9 cellular contexts compared by ENCODE assay signal in the genomic region with DNA sequence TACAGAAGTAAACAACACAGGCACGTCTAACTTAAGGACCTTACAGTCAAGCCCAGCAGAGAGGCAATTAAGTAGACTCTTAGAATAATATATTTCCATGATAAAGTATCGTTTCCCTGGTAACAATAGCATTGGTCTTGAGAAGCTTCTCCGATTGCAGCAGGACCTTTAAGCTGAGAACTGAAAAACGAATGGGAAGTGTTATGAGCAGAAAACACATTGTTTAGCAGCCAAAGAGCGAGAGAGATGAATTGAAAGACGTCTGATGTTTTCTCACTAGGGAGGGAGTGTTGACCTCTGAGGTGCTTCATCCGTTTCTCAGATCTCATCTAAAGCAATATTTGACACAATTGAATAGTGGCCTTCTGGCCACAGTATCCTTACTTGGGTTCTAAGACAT. TPM values are rescaled to one million over a fixed set of nuclear protein-coding genes. Genes with fewer than 3 reads are reported as not detected.
DNase-seq lines count a peak whose midpoint lies in the region; ATAC-seq, FAIRE-seq and TF ChIP-seq lines count a peak whose summit lies in the region.
"Had no signal": no experiment of that assay in that cellular context is flagged by ENCODE, and none has a peak within 500 bp of the region (broad histone marks: within the 10 kb centered on the region; RNA-seq: fewer than 3 reads in every experiment).

No MANE protein-coding gene starts in this region.

- peaks cover 49% of the 10 kb centered on the region for H3K79me2 ChIP-seq in GM12878 (ENCODE audit: control insufficient read depth, insufficient read depth, low read length)

- H3K27ac ChIP-seq in heart right ventricle, result peak overlapping the region in 4 of 10 donors; percentile 95 to 99 (median 97)
- H3K27ac ChIP-seq in GM12878 (ENCODE audit: control insufficient read depth, insufficient read depth), result peak overlapping the region; percentile 95
- H3K27ac ChIP-seq in uterus, result no peak overlapping the region

- H3K4me3 ChIP-seq in heart right ventricle (peak overlapping the region; percentile 57 to 91 (median 76)), GM12878 (peak overlapping the region; percentile 67), uterus (peak overlapping the region; percentile 65 to 89)

- peaks cover 5% of the 10 kb centered on the region for H3K36me3 Mint-ChIP-seq in memory B cell

- no peaks in the 10 kb centered on the region for H3K27me3 Mint-ChIP-seq in memory B cell

- peak overlapping the region; percentile 100 for H3K4me3 Mint-ChIP-seq in memory B cell

- peak overlapping the region; percentile 99 for H3K27ac Mint-ChIP-seq in memory B cell

- H3K9me3 Mint-ChIP-seq in memory B cell, result no peaks in the 10 kb centered on the region

- intact Hi-C loops in heart right ventricle (cut with DNase I), result loop anchor here in 7 of 10 donors (5.0 kb wide), 4 partner anchors 120 to 135 kb away; partner anchors contain the start of gene TOMM6 (in 3 of the 7)
- intact Hi-C loops in left ventricle myocardium superior (cut with micrococcal nuclease), result loop anchor here (5.0 kb wide), 1 partner anchor 130 kb away; no protein-coding TSS in a partner anchor
- intact Hi-C loops in GM12878 (cut with micrococcal nuclease; ENCODE audit: unreplicated experiment), result loop anchor here (5.0 kb wide), 2 partner anchors 75 to 135 kb away; partner anchors contain the start of gene TOMM6
- intact Hi-C loops in uterus (cut with DNase I; ENCODE audit: low total_unique reads), result loop anchor here (10.0 kb wide), 1 partner anchor 137 kb away; the partner anchor contains the start of genes PRICKLE4 and TOMM6
- intact Hi-C loops in sciatic nerve (cut with DNase I), result no loop called here

- no peak overlapping the region for H2AFZ ChIP-seq in GM12878 (ENCODE audit: control insufficient read depth, low read depth, low read length)

- ATAC-seq in heart right ventricle (no peak), left ventricle myocardium superior (no peak), GM12878 (no peak), memory B cell (ENCODE audit: low read depth) (no peak), HG02973 (IDR thresholded peaks at IDR 0.05; ENCODE audit: unreplicated experiment) (no peak), sciatic nerve (no peak), HG03469 (IDR thresholded peaks at IDR 0.05; ENCODE audit: unreplicated experiment) (no peak)

- no peaks in the 10 kb centered on the region for H4K20me1 ChIP-seq in GM12878 (ENCODE audit: control insufficient read depth, insufficient read depth)

- TF ChIP-seq EP300 in GM12878 (IDR thresholded peaks at IDR 0.05; ENCODE audit: borderline replicate concordance in 1 of 2, control insufficient read depth in 1 of 2, low read depth in 2 of 2, low read length in 2 of 2), result no peak

- H3K36me3 ChIP-seq in heart right ventricle, result peaks cover 0 to 23% (median 0%) of the 10 kb centered on the region in 9 donors
- peaks cover 0 to 2% of the 10 kb centered on the region in 2 experiments; a peak in 1 of 4 replicates for H3K36me3 ChIP-seq in GM12878 (ENCODE audit: control insufficient read depth in 2 of 2, insufficient read depth in 2 of 2, low read length in 1 of 2)
- no peaks in the 10 kb centered on the region for H3K36me3 ChIP-seq in uterus

- no peaks in the 10 kb centered on the region for H3K9me3 ChIP-seq in heart right ventricle
- H3K9me3 ChIP-seq in GM12878 (replicated peaks; ENCODE audit: control insufficient read depth, insufficient read depth, low read length), result no peaks in the 10 kb centered on the region
- H3K9me3 ChIP-seq in uterus, result no peaks in the 10 kb centered on the region

- peaks cover 36% of the 10 kb centered on the region for H3K4me1 Mint-ChIP-seq in memory B cell

- H3K9ac ChIP-seq in GM12878 (ENCODE audit: control insufficient read depth, insufficient read depth, low read length), result peak overlapping the region; percentile 83

- 7 to 8% methylated on average over 7 of the region's 7 CpGs for WGBS in heart right ventricle, 2 donors
- 0% methylated on average over 7 of the region's 7 CpGs for WGBS in GM12878 (ENCODE audit: insufficient coverage, insufficient replicate concordance, low lambda C conversion rate, missing lambda C conversion rate)

- H3K4me2 ChIP-seq in GM12878 (ENCODE audit: control insufficient read depth, insufficient read depth), result peak overlapping the region; percentile 78

- TF ChIP-seq RAD21 in GM12878 (IDR thresholded peaks at IDR 0.05; ENCODE audit: insufficient read depth, low read depth, low read length), result no peak

- H3K4me1 ChIP-seq in heart right ventricle (peaks cover 0 to 47% (median 33%) of the 10 kb centered on the region in 9 donors), GM12878 (ENCODE audit: control insufficient read depth, insufficient read depth, low read length) (peaks cover 4% of the 10 kb centered on the region; the same call in 1 of the 2 replicates), uterus (peaks cover 2 to 7% of the 10 kb centered on the region in 2 donors)

- peak; percentile 23 for FAIRE-seq in GM12878 (lab: Jason Lieb, UNC)

- DNase-seq in heart right ventricle (no peak), left ventricle myocardium superior (no peak), GM12878 (ENCODE audit: low read depth, low spot score) (no peak), memory B cell (ENCODE audit: low spot score in 2 of 2) (no peak), uterus (no peak), sciatic nerve (ENCODE audit: low spot score) (no peak)
- DNase-seq: nucleus accumbens had no signal

- RAD21 ChIA-PET in GM12878 (lab: Charles Lee; ENCODE audit: unreplicated experiment), result interaction anchor here (1.4 to 2.8 kb wide), 7 partner anchors 14 to 135 kb away, joined by 7 to 23 read pairs (median 16); partner anchors contain the start of genes TAF8 and TOMM6

- no TSS peak for BruUV-seq in GM12878 (replicated peaks; lab: Mats Ljungman, UMichigan)

- CTCF ChIA-PET in GM12878 (lab: Yijun Ruan, JAX), result interaction anchor here (0.6 to 8.3 kb wide), 14 partner anchors 14 to 642 kb away, joined by 3 to 137 read pairs (median 5); partner anchors contain the start of genes CCND3, MRPS10, TAF8 and TOMM6

- POLR2A ChIA-PET in GM12878 (lab: Charles Lee), result interaction anchor here (0.5 to 2.5 kb wide), 7 partner anchors 9 to 136 kb away, joined by 3 to 9 read pairs (median 3); no protein-coding TSS in a partner anchor

- in situ Hi-C loops in GM12878 (cut with MboI), result no loop called here

- TF ChIP-seq CTCF in heart right ventricle (IDR thresholded peaks at IDR 0.05) (no peak), GM12878 (IDR thresholded peaks at IDR 0.05 in 2 of 3, conservative IDR thresholded peaks at IDR 0.05 in 1 of 3; ENCODE audit: control insufficient read depth in 2 of 3, extremely low read depth in 1 of 3, insufficient read depth in 1 of 3, low read depth in 3 of 3, low read length in 3 of 3) (no peak), uterus (IDR thresholded peaks at IDR 0.05) (no peak)

- SMC1A ChIA-PET in GM12878 (lab: Charles Lee; ENCODE audit: uncharacterized antibody, unreplicated experiment), result interaction anchor here (1.0 to 2.7 kb wide), 7 partner anchors 8 to 144 kb away, joined by 3 to 23 read pairs (median 5); no protein-coding TSS in a partner anchor

- no peak for TF ChIP-seq POLR2A in GM12878 (IDR thresholded peaks at IDR 0.05; ENCODE audit: low read depth, low read length)
- no peak for TF ChIP-seq POLR2A in uterus (IDR thresholded peaks at IDR 0.05)

- H3K27me3 ChIP-seq in heart right ventricle, result no peaks in the 10 kb centered on the region
- no peaks in the 10 kb centered on the region for H3K27me3 ChIP-seq in GM12878 (replicated peaks in 1 of 2; ENCODE audit: control insufficient read depth in 2 of 2, insufficient read depth in 2 of 2, low read length in 1 of 2)
- H3K27me3 ChIP-seq in uterus, result no peaks in the 10 kb centered on the region

RNA-seq across cellular contexts. Expression of gene BYSL, which starts 0.9 kb away (rescaled TPM):
- total RNA-seq in heart right ventricle (10 to 100 TPM in 3 of 10 donors, 1 to 10 TPM in 7; 7.5 to 14.6 (median 9.9) TPM), left ventricle myocardium superior (8.4 TPM), GM12878 (2014; rRNA removed) (15.6 and 17.8 TPM in 2 replicates), GM12878 (2014; rRNA removed; fragmentation: Illumina TruSeq; extraction: Trizol) (19.0 and 21.2 TPM in 2 replicates), GM12878 (2021) (43.8 and 48.6 TPM in 2 replicates), uterus (10 to 100 TPM in 3 of 4 donors, under 1 TPM in 1; 0.51 to 20.5 (median 18.0) TPM), sciatic nerve (16.0 TPM)
- polyA plus RNA-seq in heart right ventricle (10 to 100 TPM in 1 of 2 donors, 1 to 10 TPM in 1; 4.3 to 20.0 TPM), GM12878 (2011; rRNA removed) (19.2 and 34.5 TPM in 2 replicates), GM12878 (2014; fragmentation: Illumina TruSeq; extraction: Trizol) (24.7 and 31.4 TPM in 2 replicates), GM12878 (2014; fragmentation: Nextera tagmentation; extraction: Ambion mirVana) (10 to 100 TPM; 12.6 to 28.4 TPM), GM12878 (2014; rRNA removed) (48.5 and 56.4 TPM in 2 replicates), GM12878 (2016; fragmentation: Nextera tagmentation; extraction: Ambion mirVana) (10 to 100 TPM; 39.7 to 51.1 TPM)
- total RNA-seq in GM12878 (2013; cell fraction: nucleolus; rRNA removed), result 15.8 and 20.0 TPM in 2 replicates
- polyA plus RNA-seq in GM12878 (2011; ENCODE audit: low read depth), result 12.9 TPM
- polyA plus RNA-seq in GM12878 (2011; cell fraction: cytosol; rRNA removed), result 38.9 and 50.1 TPM in 2 replicates
- 38.7 and 52.2 TPM in 2 replicates for polyA plus RNA-seq in GM12878 (2011; cell fraction: nucleus; rRNA removed)
- 17.3 and 20.9 TPM in 2 replicates for polyA plus RNA-seq in GM12878 (2012)
- polyA minus RNA-seq in GM12878 (2011; rRNA and poly(A)+ RNA removed), result 26.6 and 27.9 TPM in 2 replicates
- 15.0 and 15.9 TPM in 2 replicates for polyA minus RNA-seq in GM12878 (2011; cell fraction: cytosol; rRNA and poly(A)+ RNA removed)
- polyA minus RNA-seq in GM12878 (2011; cell fraction: nucleus; rRNA and poly(A)+ RNA removed), result 9.7 and 21.3 TPM in 2 replicates

RNA-seq across cellular contexts. Expression of gene MED20, which starts 1.2 kb away (rescaled TPM):
- total RNA-seq in heart right ventricle, result 10 to 100 TPM; 12.6 to 21.5 (median 17.3) TPM
- polyA plus RNA-seq in heart right ventricle, result 10 to 100 TPM; 11.0 to 11.1 TPM
- total RNA-seq in left ventricle myocardium superior, result 18.7 TPM
- total RNA-seq in GM12878 (2013; cell fraction: nucleolus; rRNA removed), result 28.8 and 30.3 TPM in 2 replicates
- total RNA-seq in GM12878 (2014; rRNA removed), result 13.4 and 14.4 TPM in 2 replicates
- total RNA-seq in GM12878 (2014; rRNA removed; fragmentation: Illumina TruSeq; extraction: Trizol), result 14.2 and 15.3 TPM in 2 replicates
- total RNA-seq in GM12878 (2021), result 16.6 and 17.2 TPM in 2 replicates
- 7.0 TPM for polyA plus RNA-seq in GM12878 (2011; ENCODE audit: low read depth)
- 24.8 TPM in 2 replicates for polyA plus RNA-seq in GM12878 (2011; rRNA removed)
- polyA plus RNA-seq in GM12878 (2011; cell fraction: cytosol; rRNA removed), result 23.6 and 26.4 TPM in 2 replicates
- polyA plus RNA-seq in GM12878 (2011; cell fraction: nucleus; rRNA removed), result 17.1 and 18.5 TPM in 2 replicates
- 7.3 and 9.4 TPM in 2 replicates for polyA plus RNA-seq in GM12878 (2012)
- polyA plus RNA-seq in GM12878 (2014; fragmentation: Illumina TruSeq; extraction: Trizol), result 17.7 and 19.2 TPM in 2 replicates
- 10 to 100 TPM; 15.9 to 21.7 TPM for polyA plus RNA-seq in GM12878 (2014; fragmentation: Nextera tagmentation; extraction: Ambion mirVana)
- polyA plus RNA-seq in GM12878 (2014; rRNA removed), result 11.1 and 15.1 TPM in 2 replicates
- polyA plus RNA-seq in GM12878 (2016; fragmentation: Nextera tagmentation; extraction: Ambion mirVana), result 10 to 100 TPM; 20.4 to 21.0 TPM
- polyA minus RNA-seq in GM12878 (2011; rRNA and poly(A)+ RNA removed), result 20.0 and 25.3 TPM in 2 replicates
- 6.5 and 7.8 TPM in 2 replicates for polyA minus RNA-seq in GM12878 (2011; cell fraction: cytosol; rRNA and poly(A)+ RNA removed)
- 7.1 and 8.2 TPM in 2 replicates for polyA minus RNA-seq in GM12878 (2011; cell fraction: nucleus; rRNA and poly(A)+ RNA removed)
- total RNA-seq in uterus, result 10 to 100 TPM in 3 of 4 donors, 1 to 10 TPM in 1; 1.0 to 36.8 (median 17.3) TPM
- 14.6 TPM for total RNA-seq in sciatic nerve

RNA-seq across cellular contexts. Expression of gene CCND3, which starts 19.5 kb away (rescaled TPM):
- 10 to 100 TPM; 29.6 to 51.8 (median 37.5) TPM for total RNA-seq in heart right ventricle
- 10 to 100 TPM; 55.5 to 77.3 TPM for polyA plus RNA-seq in heart right ventricle
- total RNA-seq in left ventricle myocardium superior, result 52.7 TPM
- 27.5 and 33.7 TPM in 2 replicates for total RNA-seq in GM12878 (2013; cell fraction: nucleolus; rRNA removed)
- 29.6 and 37.6 TPM in 2 replicates for total RNA-seq in GM12878 (2014; rRNA removed)
- total RNA-seq in GM12878 (2014; rRNA removed; fragmentation: Illumina TruSeq; extraction: Trizol), result 19.8 and 20.6 TPM in 2 replicates
- 54.3 and 55.1 TPM in 2 replicates for total RNA-seq in GM12878 (2021)
- polyA plus RNA-seq in GM12878 (2011; ENCODE audit: low read depth), result 16.6 TPM
- polyA plus RNA-seq in GM12878 (2011; rRNA removed), result 11.6 and 20.9 TPM in 2 replicates
- 34.6 and 40.0 TPM in 2 replicates for polyA plus RNA-seq in GM12878 (2011; cell fraction: cytosol; rRNA removed)
- polyA plus RNA-seq in GM12878 (2011; cell fraction: nucleus; rRNA removed), result 40.2 and 40.5 TPM in 2 replicates
- polyA plus RNA-seq in GM12878 (2012), result 24.3 and 26.8 TPM in 2 replicates
- polyA plus RNA-seq in GM12878 (2014; fragmentation: Illumina TruSeq; extraction: Trizol), result 18.2 and 25.4 TPM in 2 replicates
- polyA plus RNA-seq in GM12878 (2014; fragmentation: Nextera tagmentation; extraction: Ambion mirVana), result 10 to 100 TPM in 1 of 2 experiments, 1 to 10 TPM in 1; 6.0 to 16.3 TPM
- polyA plus RNA-seq in GM12878 (2014; rRNA removed), result 45.8 and 50.9 TPM in 2 replicates
- polyA plus RNA-seq in GM12878 (2016; fragmentation: Nextera tagmentation; extraction: Ambion mirVana), result 10 to 100 TPM; 81.4 to 86.4 TPM
- 18.9 and 32.5 TPM in 2 replicates for polyA minus RNA-seq in GM12878 (2011; rRNA and poly(A)+ RNA removed)
- polyA minus RNA-seq in GM12878 (2011; cell fraction: cytosol; rRNA and poly(A)+ RNA removed), result 13.4 and 18.2 TPM in 2 replicates
- 23.0 and 32.6 TPM in 2 replicates for polyA minus RNA-seq in GM12878 (2011; cell fraction: nucleus; rRNA and poly(A)+ RNA removed)
- 100 to 1,000 TPM in 1 of 4 donors, 10 to 100 TPM in 3; 28.8 to 101 (median 74.3) TPM for total RNA-seq in uterus
- total RNA-seq in sciatic nerve, result 62.9 TPM

RNA-seq across cellular contexts. Expression of gene USP49, which starts 27.0 kb away (rescaled TPM):
- total RNA-seq in heart right ventricle, result 1 to 10 TPM; 1.1 to 2.0 (median 1.7) TPM
- 1 to 10 TPM in 1 of 2 donors, under 1 TPM in 1; 0.58 to 2.0 TPM for polyA plus RNA-seq in heart right ventricle
- 1.3 TPM for total RNA-seq in left ventricle myocardium superior
- 17.4 and 19.9 TPM in 2 replicates for total RNA-seq in GM12878 (2013; cell fraction: nucleolus; rRNA removed)
- total RNA-seq in GM12878 (2014; rRNA removed), result 2.7 and 3.4 TPM in 2 replicates
- total RNA-seq in GM12878 (2014; rRNA removed; fragmentation: Illumina TruSeq; extraction: Trizol), result 5.2 and 5.4 TPM in 2 replicates
- total RNA-seq in GM12878 (2021), result 7.7 TPM in 2 replicates
- polyA plus RNA-seq in GM12878 (2011; ENCODE audit: low read depth), result 2.8 TPM
- 6.5 and 7.6 TPM in 2 replicates for polyA plus RNA-seq in GM12878 (2011; rRNA removed)
- 4.2 and 4.9 TPM in 2 replicates for polyA plus RNA-seq in GM12878 (2011; cell fraction: cytosol; rRNA removed)
- polyA plus RNA-seq in GM12878 (2011; cell fraction: nucleus; rRNA removed), result 10.3 and 12.3 TPM in 2 replicates
- 4.1 and 5.8 TPM in 2 replicates for polyA plus RNA-seq in GM12878 (2012)
- 7.6 and 9.2 TPM in 2 replicates for polyA plus RNA-seq in GM12878 (2014; fragmentation: Illumina TruSeq; extraction: Trizol)
- polyA plus RNA-seq in GM12878 (2014; fragmentation: Nextera tagmentation; extraction: Ambion mirVana), result 1 to 10 TPM; 1.0 TPM
- 6.0 and 6.8 TPM in 2 replicates for polyA plus RNA-seq in GM12878 (2014; rRNA removed)
- 1 to 10 TPM; 3.2 TPM for polyA plus RNA-seq in GM12878 (2016; fragmentation: Nextera tagmentation; extraction: Ambion mirVana)
- polyA minus RNA-seq in GM12878 (2011; rRNA and poly(A)+ RNA removed), result 4.3 and 5.5 TPM in 2 replicates
- 1.9 and 3.0 TPM in 2 replicates for polyA minus RNA-seq in GM12878 (2011; cell fraction: cytosol; rRNA and poly(A)+ RNA removed)
- 4.0 and 5.3 TPM in 2 replicates for polyA minus RNA-seq in GM12878 (2011; cell fraction: nucleus; rRNA and poly(A)+ RNA removed)
- 10 to 100 TPM in 1 of 4 donors, 1 to 10 TPM in 3; 2.3 to 16.5 (median 6.6) TPM for total RNA-seq in uterus
- 6.4 TPM for total RNA-seq in sciatic nerve
